Comparison of ENCODE assay signal across 1 cellular context in genomic region chr11:20353829-20354434, GRCh38.
TF ChIP-seq lines count a peak whose summit lies in the region.

No MANE protein-coding gene starts in this region.

TF ChIP-seq in K562, 482 proteins besides CTCF, POLR2A, EP300 and RAD21:
- TF ChIP-seq, protein P1, sequence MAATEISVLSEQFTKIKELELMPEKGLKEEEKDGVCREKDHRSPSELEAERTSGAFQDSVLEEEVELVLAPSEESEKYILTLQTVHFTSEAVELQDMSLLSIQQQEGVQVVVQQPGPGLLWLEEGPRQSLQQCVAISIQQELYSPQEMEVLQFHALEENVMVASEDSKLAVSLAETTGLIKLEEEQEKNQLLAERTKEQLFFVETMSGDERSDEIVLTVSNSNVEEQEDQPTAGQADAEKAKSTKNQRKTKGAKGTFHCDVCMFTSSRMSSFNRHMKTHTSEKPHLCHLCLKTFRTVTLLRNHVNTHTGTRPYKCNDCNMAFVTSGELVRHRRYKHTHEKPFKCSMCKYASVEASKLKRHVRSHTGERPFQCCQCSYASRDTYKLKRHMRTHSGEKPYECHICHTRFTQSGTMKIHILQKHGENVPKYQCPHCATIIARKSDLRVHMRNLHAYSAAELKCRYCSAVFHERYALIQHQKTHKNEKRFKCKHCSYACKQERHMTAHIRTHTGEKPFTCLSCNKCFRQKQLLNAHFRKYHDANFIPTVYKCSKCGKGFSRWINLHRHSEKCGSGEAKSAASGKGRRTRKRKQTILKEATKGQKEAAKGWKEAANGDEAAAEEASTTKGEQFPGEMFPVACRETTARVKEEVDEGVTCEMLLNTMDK (IDR thresholded peaks at IDR 0.05; ENCODE audit: borderline replicate concordance, insufficient read depth, low read depth, low read length, poor library complexity, severe bottlenecking), result peak; percentile 62
- TF ChIP-seq HDAC6 (IDR thresholded peaks at IDR 0.05; ENCODE audit: low read depth, low read length), result no peak
- TF ChIP-seq SMC3 (conservative IDR thresholded peaks at IDR 0.05; ENCODE audit: insufficient read depth, low read depth, low read length), result peak; percentile 51; the same call in 1 of the 2 replicates
- TF ChIP-seq HMG20A (CRISPR knock-in tag; conservative IDR thresholded peaks at IDR 0.05), result no peak
- TF ChIP-seq YY1 (IDR thresholded peaks at IDR 0.05; ENCODE audit: borderline replicate concordance in 1 of 3, control insufficient read depth in 1 of 3, extremely low read depth in 1 of 3, insufficient read depth in 3 of 3, insufficient read length in 1 of 3, insufficient replicate concordance in 2 of 3, low read depth in 1 of 3, low read length in 2 of 3), result no peak
- TF ChIP-seq XRCC5 (IDR thresholded peaks at IDR 0.05; ENCODE audit: low read depth, low read length), result 0 out of 2 replicates have a peak, but pooled peaks have one; percentile 29
- TF ChIP-seq SRF (CRISPR knock-in tag; IDR thresholded peaks at IDR 0.05), result no peak
- peak; percentile 49 for TF ChIP-seq ETV1 (tag; conservative IDR thresholded peaks at IDR 0.05; ENCODE audit: low read depth)
- 0 out of 2 replicates have a peak, but pooled peaks have one; percentile 46 for TF ChIP-seq TCF7 (IDR thresholded peaks at IDR 0.05; ENCODE audit: borderline replicate concordance)
- no peak for TF ChIP-seq RUNX1 (IDR thresholded peaks at IDR 0.05; ENCODE audit: low read depth)
- no peak for TF ChIP-seq NR4A1 (CRISPR knock-in tag; IDR thresholded peaks at IDR 0.05)
- TF ChIP-seq NR4A1 (tag; IDR thresholded peaks at IDR 0.05), result no peak
- TF ChIP-seq ZNF347 (CRISPR knock-in tag; IDR thresholded peaks at IDR 0.05; ENCODE audit: low read depth), result no peak
- peak; percentile 36; the same call in 1 of the 2 replicates for TF ChIP-seq KLF16 (IDR thresholded peaks at IDR 0.05)
- TF ChIP-seq ZBTB1 (CRISPR knock-in tag; IDR thresholded peaks at IDR 0.05; ENCODE audit: borderline replicate concordance, low read depth), result no peak
- TF ChIP-seq, protein P2, sequence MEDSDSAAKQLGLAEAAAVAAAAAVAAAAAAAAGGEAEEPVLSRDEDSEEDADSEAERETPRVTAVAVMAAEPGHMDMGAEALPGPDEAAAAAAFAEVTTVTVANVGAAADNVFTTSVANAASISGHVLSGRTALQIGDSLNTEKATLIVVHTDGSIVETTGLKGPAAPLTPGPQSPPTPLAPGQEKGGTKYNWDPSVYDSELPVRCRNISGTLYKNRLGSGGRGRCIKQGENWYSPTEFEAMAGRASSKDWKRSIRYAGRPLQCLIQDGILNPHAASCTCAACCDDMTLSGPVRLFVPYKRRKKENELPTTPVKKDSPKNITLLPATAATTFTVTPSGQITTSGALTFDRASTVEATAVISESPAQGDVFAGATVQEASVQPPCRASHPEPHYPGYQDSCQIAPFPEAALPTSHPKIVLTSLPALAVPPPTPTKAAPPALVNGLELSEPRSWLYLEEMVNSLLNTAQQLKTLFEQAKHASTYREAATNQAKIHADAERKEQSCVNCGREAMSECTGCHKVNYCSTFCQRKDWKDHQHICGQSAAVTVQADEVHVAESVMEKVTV (CRISPR knock-in tag; IDR thresholded peaks at IDR 0.05), result peak; percentile 48
- TF ChIP-seq STAT5A (IDR thresholded peaks at IDR 0.05; ENCODE audit: borderline replicate concordance, low read length), result no peak
- TF ChIP-seq KLF13 (tag; IDR thresholded peaks at IDR 0.05; ENCODE audit: borderline replicate concordance, low read depth), result no peak
- peak in 1 of 2 experiments; percentile 37; a peak in 1 of 4 replicates for TF ChIP-seq RCOR1 (IDR thresholded peaks at IDR 0.05; ENCODE audit: borderline replicate concordance in 1 of 2, low read depth in 2 of 2, low read length in 2 of 2)
- TF ChIP-seq LEF1 (IDR thresholded peaks at IDR 0.05), result 0 out of 2 replicates have a peak, but pooled peaks have one; percentile 68
- TF ChIP-seq, protein P3, sequence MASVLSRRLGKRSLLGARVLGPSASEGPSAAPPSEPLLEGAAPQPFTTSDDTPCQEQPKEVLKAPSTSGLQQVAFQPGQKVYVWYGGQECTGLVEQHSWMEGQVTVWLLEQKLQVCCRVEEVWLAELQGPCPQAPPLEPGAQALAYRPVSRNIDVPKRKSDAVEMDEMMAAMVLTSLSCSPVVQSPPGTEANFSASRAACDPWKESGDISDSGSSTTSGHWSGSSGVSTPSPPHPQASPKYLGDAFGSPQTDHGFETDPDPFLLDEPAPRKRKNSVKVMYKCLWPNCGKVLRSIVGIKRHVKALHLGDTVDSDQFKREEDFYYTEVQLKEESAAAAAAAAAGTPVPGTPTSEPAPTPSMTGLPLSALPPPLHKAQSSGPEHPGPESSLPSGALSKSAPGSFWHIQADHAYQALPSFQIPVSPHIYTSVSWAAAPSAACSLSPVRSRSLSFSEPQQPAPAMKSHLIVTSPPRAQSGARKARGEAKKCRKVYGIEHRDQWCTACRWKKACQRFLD (CRISPR knock-in tag; IDR thresholded peaks at IDR 0.05), result no peak
- TF ChIP-seq, protein P4, sequence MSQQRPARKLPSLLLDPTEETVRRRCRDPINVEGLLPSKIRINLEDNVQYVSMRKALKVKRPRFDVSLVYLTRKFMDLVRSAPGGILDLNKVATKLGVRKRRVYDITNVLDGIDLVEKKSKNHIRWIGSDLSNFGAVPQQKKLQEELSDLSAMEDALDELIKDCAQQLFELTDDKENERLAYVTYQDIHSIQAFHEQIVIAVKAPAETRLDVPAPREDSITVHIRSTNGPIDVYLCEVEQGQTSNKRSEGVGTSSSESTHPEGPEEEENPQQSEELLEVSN (IDR thresholded peaks at IDR 0.05; ENCODE audit: borderline replicate concordance in 1 of 2, extremely low read depth in 1 of 2, insufficient read depth in 1 of 2, insufficient read length in 1 of 2, low read depth in 1 of 2, low read length in 1 of 2, poor library complexity in 1 of 2, severe bottlenecking in 1 of 2), result no peak
